In the genomic region with DNA sequence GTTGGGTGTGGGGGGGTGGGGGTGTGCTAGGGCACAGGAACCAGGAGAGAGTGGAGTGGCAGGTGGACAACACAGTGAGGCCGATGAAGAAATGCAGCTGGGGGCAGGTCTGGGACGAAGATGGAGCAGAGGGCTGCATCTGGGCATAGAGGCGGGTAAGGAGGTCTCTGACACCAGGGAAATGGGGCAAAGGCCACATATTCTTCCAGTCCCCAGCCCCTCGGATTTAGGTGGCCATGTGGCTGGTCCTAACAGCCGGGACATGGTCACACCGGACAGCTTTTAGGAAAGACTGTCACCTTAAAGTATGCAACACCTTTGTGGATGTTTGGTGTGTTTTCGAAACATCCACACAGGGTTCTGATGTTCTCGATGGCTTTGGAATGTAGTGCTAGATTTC, we compare ENCODE assay signal across 26 cellular contexts. TPM values are rescaled to one million over a fixed set of nuclear protein-coding genes. Genes with fewer than 3 reads are reported as not detected.
A peak's percentile ranks its signal among the peaks of the same experiment; 100 is the strongest.
DNase-seq lines count a peak whose midpoint lies in the region; ATAC-seq, FAIRE-seq and TF ChIP-seq lines count a peak whose summit lies in the region.
"Had no signal": no experiment of that assay in that cellular context is flagged by ENCODE, and none has a peak within 500 bp of the region (broad histone marks: within the 10 kb centered on the region; RNA-seq: fewer than 3 reads in every experiment).

No MANE protein-coding gene starts in this region.

- H3K18ac ChIP-seq in H1 (ENCODE audit: extremely low read depth, low read length): no peak overlapping the region
- H3K18ac ChIP-seq in neuronal stem cell (ENCODE audit: low read length): no peak overlapping the region

- no peak overlapping the region for H2BK120ac ChIP-seq in H1 (replicated peaks; ENCODE audit: low read depth, low read length)
- H2BK120ac ChIP-seq in neuronal stem cell (ENCODE audit: low read depth, low read length): peak overlapping the region; percentile 13

- TF ChIP-seq EP300 in H1 (IDR thresholded peaks at IDR 0.05; ENCODE audit: borderline replicate concordance in 1 of 2, low read depth in 2 of 2, low read length in 2 of 2): no peak

- H3K9me3 ChIP-seq in H1 (ENCODE audit: insufficient read depth in 2 of 2, low read depth in 1 of 2, low read length in 1 of 2) (no peaks in the 10 kb centered on the region), neuronal stem cell (replicated peaks in 1 of 2; ENCODE audit: control insufficient read depth in 2 of 2, insufficient read depth in 1 of 2, low read depth in 1 of 2, low read length in 2 of 2) (no peaks in the 10 kb centered on the region), heart left ventricle (no peaks in the 10 kb centered on the region)
- H3K9me3 ChIP-seq: BE2C, BLaER1 had no signal

- H3K9ac ChIP-seq in H1 (replicated peaks in 1 of 4; ENCODE audit: extremely low read depth in 1 of 4, low read depth in 3 of 4, low read length in 3 of 4): no peak overlapping the region
- H3K9ac ChIP-seq in neuronal stem cell (ENCODE audit: low read depth, low read length, poor library complexity): peak overlapping the region; percentile 54
- H3K9ac ChIP-seq: BLaER1 had no signal

- POLR2A ChIA-PET in H1 (lab: Charles Lee; ENCODE audit: partially characterized antibody): no interaction called here

- no peaks in the 10 kb centered on the region for H3K23me2 ChIP-seq in H1 (ENCODE audit: low read depth, low read length)

- H3K4me2 ChIP-seq in H1 (ENCODE audit: insufficient read depth in 1 of 2, low read depth in 2 of 2, low read length in 2 of 2) (no peak overlapping the region), neuronal stem cell (ENCODE audit: insufficient read depth, low read length, poor library complexity, severe bottlenecking) (no peak overlapping the region)
- H3K4me2 ChIP-seq: BLaER1 had no signal

- H3K56ac ChIP-seq in H1 (replicated peaks; ENCODE audit: insufficient read length, low read depth, low read length): no peak overlapping the region

- H3K14ac ChIP-seq in H1 (ENCODE audit: insufficient read length): no peak overlapping the region
- no peak overlapping the region for H3K14ac ChIP-seq in neuronal stem cell (ENCODE audit: low read length)

- H2BK20ac ChIP-seq in H1 (ENCODE audit: low read length): no peak overlapping the region

- H3K27ac ChIP-seq in H1 (ENCODE audit: low read depth, low read length) (no peak overlapping the region), neuronal stem cell (replicated peaks; ENCODE audit: low read length) (no peak overlapping the region), heart left ventricle (no peak overlapping the region)
- H3K27ac ChIP-seq: BLaER1 had no signal

- H2AK5ac ChIP-seq in H1 (ENCODE audit: low read depth, low read length): no peak overlapping the region
- no peak overlapping the region for H2AK5ac ChIP-seq in neuronal stem cell (ENCODE audit: low read depth, low read length)

- no peak for TF ChIP-seq RAD21 in H1 (IDR thresholded peaks at IDR 0.05 in 1 of 2, conservative IDR thresholded peaks at IDR 0.05 in 1 of 2; ENCODE audit: low read depth in 2 of 2, low read length in 2 of 2)

- no peak for DNase-seq in H1 (ENCODE audit: low read depth in 1 of 2, low spot score in 2 of 2)
- no peak for DNase-seq in neuronal stem cell (ENCODE audit: low spot score)
- DNase-seq in heart left ventricle: no peak
- DNase-seq in NCI-H1105 treated with DMSO at 0.1 percent for 48 hours (lab: John Stamatoyannopoulos, UW): no peak
- DNase-seq in activated CD8-positive, alpha-beta memory T cell treated with anti-CD3 and anti-CD28 coated beads for 24 hours: no peak
- DNase-seq: 8988T; ACHN; BE2C; C1 segment of cervical spinal cord; CD4-positive, alpha-beta T cell; CD8-positive, alpha-beta T cell; COR-L47; DMS 273 treated with DMSO at 0.1 percent for 48 hours; DMS153; DMS53; DMS79; DND-41; EL; GDM1 had no signal

- H3K79me2 ChIP-seq in H1 (ENCODE audit: control insufficient read depth in 1 of 2, insufficient read depth in 2 of 2, low read length in 2 of 2): no peaks in the 10 kb centered on the region

- intact Hi-C loops in heart left ventricle (cut with DNase I): no loop called here

- CTCF ChIA-PET in H1 (lab: Charles Lee; ENCODE audit: partially characterized antibody): no interaction called here

- H3K4me1 ChIP-seq in H1 (replicated peaks in 1 of 4; ENCODE audit: control insufficient read depth in 3 of 4, insufficient read depth in 4 of 4, low read length in 3 of 4): peaks cover 5 to 23% (median 21%) of the 10 kb centered on the region in 4 experiments; a peak in 6 of 7 replicates
- peaks cover 12 to 29% of the 10 kb centered on the region in 2 donors for H3K4me1 ChIP-seq in neuronal stem cell (ENCODE audit: control insufficient read depth in 2 of 2, insufficient read depth in 1 of 2, low read depth in 1 of 2, low read length in 2 of 2)
- H3K4me1 ChIP-seq in heart left ventricle: peaks cover 0 to 40% (median 0%) of the 10 kb centered on the region in 12 donors
- H3K4me1 ChIP-seq: BE2C had no signal

- H2BK15ac ChIP-seq in H1 (ENCODE audit: low read length) (no peak overlapping the region), neuronal stem cell (ENCODE audit: low read length) (no peak overlapping the region)

- H2BK12ac ChIP-seq in H1 (ENCODE audit: low read depth, low read length) (0 out of 2 replicates have a peak overlapping the region, but pooled peaks have one; percentile 43), neuronal stem cell (ENCODE audit: low read length) (peak overlapping the region; percentile 42)

- H3K36me3 ChIP-seq in H1 (ENCODE audit: control insufficient read depth in 2 of 4, insufficient read depth in 4 of 4, low read length in 3 of 4) (no peaks in the 10 kb centered on the region), neuronal stem cell (replicated peaks in 1 of 2; ENCODE audit: control insufficient read depth in 2 of 2, insufficient read depth in 2 of 2, low read length in 2 of 2) (no peaks in the 10 kb centered on the region), heart left ventricle (peaks cover 0 to 6% (median 0%) of the 10 kb centered on the region in 9 donors)
- H3K36me3 ChIP-seq: BE2C, BLaER1 had no signal

- H3K4ac ChIP-seq in H1 (replicated peaks; ENCODE audit: insufficient read length, low read depth, low read length) (no peak overlapping the region), neuronal stem cell (ENCODE audit: low read length) (no peak overlapping the region)

- H3K27me3 ChIP-seq in H1 (replicated peaks in 1 of 4; ENCODE audit: control insufficient read depth in 3 of 4, extremely low read depth in 1 of 4, insufficient read depth in 3 of 4, low read length in 3 of 4): no peaks in the 10 kb centered on the region; a peak in 1 of 7 replicates
- H3K27me3 ChIP-seq in neuronal stem cell (ENCODE audit: control insufficient read depth in 3 of 3, insufficient read depth in 3 of 3, low read depth in 1 of 3, low read length in 3 of 3): peaks cover 0 to 10% (median 0%) of the 10 kb centered on the region in 3 experiments
- H3K27me3 ChIP-seq in heart left ventricle: peaks cover 0 to 5% (median 0%) of the 10 kb centered on the region in 9 donors
- H3K27me3 ChIP-seq: BLaER1 had no signal

- no peak for ATAC-seq in heart left ventricle
- ATAC-seq: CD8-positive, alpha-beta T cell; GM12878 had no signal

- H3K4me3 ChIP-seq in H1 (ENCODE audit: extremely low read depth in 1 of 4, insufficient read depth in 2 of 4, low read depth in 3 of 4, low read length in 4 of 4) (no peak overlapping the region), neuronal stem cell (ENCODE audit: low read length in 2 of 2) (no peak overlapping the region), heart left ventricle (no peak overlapping the region)
- H3K4me3 ChIP-seq: BLaER1, GM12878 had no signal

- H4K91ac ChIP-seq in H1 (replicated peaks; ENCODE audit: insufficient read length, low read length) (no peak overlapping the region), neuronal stem cell (ENCODE audit: low read depth, low read length, poor library complexity) (no peak overlapping the region)

- TF ChIP-seq POLR2A in H1 (IDR thresholded peaks at IDR 0.05; ENCODE audit: control extremely low read depth in 1 of 2, low read depth in 2 of 2, low read length in 2 of 2) (no peak), heart left ventricle (IDR thresholded peaks at IDR 0.05) (no peak)

- no peaks in the 10 kb centered on the region for H3K79me1 ChIP-seq in H1 (ENCODE audit: low read depth, low read length)
- no peaks in the 10 kb centered on the region for H3K79me1 ChIP-seq in neuronal stem cell (ENCODE audit: low read depth, low read length)

- H2AFZ ChIP-seq in H1 (ENCODE audit: low read length) (no peak overlapping the region), neuronal stem cell (ENCODE audit: low read length) (no peak overlapping the region)

- H4K8ac ChIP-seq in H1 (ENCODE audit: extremely low read depth, insufficient read depth, low read length) (no peak overlapping the region), neuronal stem cell (ENCODE audit: low read depth, low read length) (no peak overlapping the region)

- H4K5ac ChIP-seq in H1 (ENCODE audit: insufficient read length, low read depth, low read length): no peak overlapping the region

- no peaks in the 10 kb centered on the region for H4K20me1 ChIP-seq in H1 (replicated peaks in 1 of 2; ENCODE audit: control insufficient read depth in 1 of 2, insufficient read depth in 2 of 2, low read length in 2 of 2)
- H4K20me1 ChIP-seq: BLaER1 had no signal

- WGBS in H1 (ENCODE audit: extremely low coverage in 1 of 2, insufficient coverage in 1 of 2, insufficient read length in 1 of 2, insufficient replicate concordance in 2 of 2, low coverage in 1 of 2, low lambda C conversion rate in 2 of 2, missing lambda C conversion rate in 1 of 2), 2 experiments: 92% methylated on average over 8 of the region's 8 CpGs; no CpG with 5 or more reads in 1 of the 2 experiments
- WGBS in neuronal stem cell (ENCODE audit: extremely low coverage in 2 of 2, insufficient read length in 2 of 2, insufficient replicate concordance in 1 of 2), 2 donors: no CpG with 5 or more reads among the region's 8 CpGs
- 77 to 88% (median 85%) methylated on average over 8 of the region's 8 CpGs for WGBS in heart left ventricle, 4 donors

- H3K23ac ChIP-seq in H1 (ENCODE audit: insufficient read length): no peak overlapping the region
- no peak overlapping the region for H3K23ac ChIP-seq in neuronal stem cell (ENCODE audit: low read depth, low read length, poor library complexity)

- H2BK5ac ChIP-seq in H1 (ENCODE audit: low read depth, low read length): no peak overlapping the region
- H2BK5ac ChIP-seq in neuronal stem cell (ENCODE audit: low read length): no peak overlapping the region

- FAIRE-seq in H1 (lab: Jason Lieb, UNC): no peak
- FAIRE-seq: A204.1, GM12878, GM12892, GM18507, GM19239 had no signal

- no peak for TF ChIP-seq CTCF in H1 (IDR thresholded peaks at IDR 0.05; ENCODE audit: control extremely low read depth in 1 of 3, insufficient read depth in 1 of 3, low read depth in 1 of 3, low read length in 3 of 3)
- no peak for TF ChIP-seq CTCF in heart left ventricle (IDR thresholded peaks at IDR 0.05)

RNA-seq across cellular contexts. Expression of a gene that starts 5.0 kb away (rescaled TPM):
- 0.37 and 0.50 TPM in 2 replicates for total RNA-seq in H1 (2021; fragmentation: NEBNext Ultra II Directional; extraction: Animal tissue kit (Norgen Biotek cat#: 25700))
- polyA plus RNA-seq in H1 (2011; rRNA removed): 0.80 and 1.5 TPM in 2 replicates
- 1.7 TPM for polyA plus RNA-seq in H1 (2011; cell fraction: cytosol; rRNA removed)
- 3.1 TPM for polyA plus RNA-seq in H1 (2011; cell fraction: nucleus; rRNA removed)
- polyA plus RNA-seq in H1 (2012, experiment 1 of 2): 0.17 to 0.80 TPM (median 0.41 TPM) in 4 replicates
- polyA plus RNA-seq in H1 (2012, experiment 2 of 2): 0.45 TPM
- 0.95 TPM for polyA plus RNA-seq in H1 (2013, experiment 1 of 2)
- 0.42 TPM for polyA plus RNA-seq in H1 (2013, experiment 2 of 2)
- polyA minus RNA-seq in H1 (2011; rRNA and poly(A)+ RNA removed): 0.60 and 0.93 TPM in 2 replicates
- polyA minus RNA-seq in H1 (2011; cell fraction: cytosol; rRNA and poly(A)+ RNA removed): 0.81 TPM
- 1.5 TPM for polyA minus RNA-seq in H1 (2011; cell fraction: nucleus; rRNA and poly(A)+ RNA removed)
- 0.18 TPM for polyA plus RNA-seq in neuronal stem cell (2013, experiment 1 of 2)
- 0.06 TPM for polyA plus RNA-seq in neuronal stem cell (2013, experiment 2 of 2)
- 10 to 100 TPM in 1 of 9 donors, 1 to 10 TPM in 8; 1.1 to 34.8 (median 2.1) TPM for total RNA-seq in heart left ventricle
- 1 to 10 TPM; 2.6 to 3.0 TPM for polyA plus RNA-seq in heart left ventricle
- total RNA-seq: G401 had no signal
